ENCODE assay signal across 10 cellular contexts in genomic region chr2:71614976-71615768, GRCh38.
DNase-seq lines count a peak whose midpoint lies in the region; TF ChIP-seq lines count a peak whose summit lies in the region.
"Had no signal": no experiment of that assay in that cellular context is flagged by ENCODE, and none has a peak within 500 bp of the region (broad histone marks: within the 10 kb centered on the region; RNA-seq: fewer than 3 reads in every experiment).

No MANE protein-coding gene starts in this region.

- CTCF ChIA-PET in activated CD4-positive, alpha-beta memory T cell treated with anti-CD3 and anti-CD28 coated beads, Interleukin-2, amount 10 ng/mL, durations not matched to agents 7 days and 5 days (lab: Charles Lee), result no interaction called here

- H3K4me3 ChIP-seq in esophagus squamous epithelium (no peak overlapping the region), thyroid gland (replicated peaks in 1 of 3) (no peak overlapping the region)

- intact Hi-C loops in esophagus squamous epithelium (cut with DNase I) (no loop called here), thyroid gland (cut with DNase I) (loop anchor here (5.0 to 10.0 kb wide), 2 partner anchors 182 to 520 kb away; no protein-coding TSS in a partner anchor)

- no peaks in the 10 kb centered on the region for H3K36me3 Mint-ChIP-seq in activated CD4-positive, alpha-beta memory T cell treated with anti-CD3 and anti-CD28 coated beads, Interleukin-2, amount 10 ng/mL, durations not matched to agents 7 days and 5 days (ENCODE audit: low read depth)

- TF ChIP-seq CTCF in esophagus squamous epithelium (IDR thresholded peaks at IDR 0.05) (no peak), thyroid gland (IDR thresholded peaks at IDR 0.05) (no peak)

- H3K36me3 ChIP-seq in esophagus squamous epithelium, result no peaks in the 10 kb centered on the region
- no peaks in the 10 kb centered on the region for H3K36me3 ChIP-seq in thyroid gland

- peak overlapping the region; percentile 39 to 87 (median 74) for H3K27ac ChIP-seq in esophagus squamous epithelium
- peak overlapping the region; percentile 55 to 69 (median 57) for H3K27ac ChIP-seq in thyroid gland

- H3K9me3 ChIP-seq in esophagus squamous epithelium (no peaks in the 10 kb centered on the region), thyroid gland (no peaks in the 10 kb centered on the region)

- no peaks in the 10 kb centered on the region for H3K27me3 Mint-ChIP-seq in activated CD4-positive, alpha-beta memory T cell treated with anti-CD3 and anti-CD28 coated beads, Interleukin-2, amount 10 ng/mL, durations not matched to agents 7 days and 5 days

- no peak for TF ChIP-seq POLR2A in esophagus squamous epithelium (IDR thresholded peaks at IDR 0.05)
- TF ChIP-seq POLR2A in thyroid gland (IDR thresholded peaks at IDR 0.05), result no peak

- H3K27me3 ChIP-seq in esophagus squamous epithelium, result no peaks in the 10 kb centered on the region
- no peaks in the 10 kb centered on the region for H3K27me3 ChIP-seq in thyroid gland

- H3K9me3 Mint-ChIP-seq in activated CD4-positive, alpha-beta memory T cell treated with anti-CD3 and anti-CD28 coated beads, Interleukin-2, amount 10 ng/mL, durations not matched to agents 7 days and 5 days, result no peaks in the 10 kb centered on the region
- H3K9me3 Mint-ChIP-seq: T-helper 2 cell treated with Interferon-gamma antibody and Interleukin-4, amounts not matched to agents 5 μg/mL and 100 μg/mL, for 36 hours had no signal

- H3K4me1 Mint-ChIP-seq in activated CD4-positive, alpha-beta memory T cell treated with anti-CD3 and anti-CD28 coated beads, Interleukin-2, amount 10 ng/mL, durations not matched to agents 7 days and 5 days, result no peaks in the 10 kb centered on the region

- H3K27ac Mint-ChIP-seq in activated CD4-positive, alpha-beta memory T cell treated with anti-CD3 and anti-CD28 coated beads, Interleukin-2, amount 10 ng/mL, durations not matched to agents 7 days and 5 days, result no peak overlapping the region
- H3K27ac Mint-ChIP-seq: T-helper 2 cell treated with Interferon-gamma antibody and Interleukin-4, amounts not matched to agents 5 μg/mL and 100 μg/mL, for 36 hours had no signal

- POLR2A ChIA-PET in activated CD4-positive, alpha-beta memory T cell treated with anti-CD3 and anti-CD28 coated beads, Interleukin-2, amount 10 ng/mL, durations not matched to agents 7 days and 5 days (lab: Charles Lee), result no interaction called here

- peaks cover 9 to 21% (median 13%) of the 10 kb centered on the region in 3 donors for H3K4me1 ChIP-seq in esophagus squamous epithelium
- H3K4me1 ChIP-seq in thyroid gland, result peaks cover 10 to 24% of the 10 kb centered on the region in 2 donors

- WGBS in esophagus squamous epithelium, 2 donors, result 35 to 86% methylated on average over 1 to 4 of the region's 9 CpGs
- 51 to 67% methylated on average over 8 to 9 of the region's 9 CpGs for WGBS in thyroid gland, 2 donors

- peak; percentile 1 for DNase-seq in activated CD4-positive, alpha-beta memory T cell treated with anti-CD3 and anti-CD28 coated beads, Interleukin-2, amount 10 ng/mL, durations not matched to agents 7 days and 5 days
- DNase-seq in esophagus squamous epithelium (lab: John Stamatoyannopoulos, UW) (no peak), medulla oblongata (ENCODE audit: extremely low spot score) (peak; percentile 83), thyroid gland (peak; percentile 35 to 42), AML-193 (lab: John Stamatoyannopoulos, UW) (no peak), NCI-H1417 (lab: John Stamatoyannopoulos, UW) (no peak), SW 1271 (lab: John Stamatoyannopoulos, UW) (no peak)
- DNase-seq: effector CD4-positive, alpha-beta T cell; NCI-H146 had no signal

- H3K4me3 Mint-ChIP-seq in activated CD4-positive, alpha-beta memory T cell treated with anti-CD3 and anti-CD28 coated beads, Interleukin-2, amount 10 ng/mL, durations not matched to agents 7 days and 5 days, result no peak overlapping the region
- H3K4me3 Mint-ChIP-seq: T-helper 2 cell treated with Interferon-gamma antibody and Interleukin-4, amounts not matched to agents 5 μg/mL and 100 μg/mL, for 36 hours had no signal

Comparison
In these comparisons a context has a peak if more than half of its experiments do, and no peak if none do; other contexts are left out.
1. DNase-seq: peak in activated CD4-positive, alpha-beta memory T cell treated with anti-CD3 and anti-CD28 coated beads, Interleukin-2, amount 10 ng/mL, durations not matched to agents 7 days and 5 days (single experiment), medulla oblongata (single experiment) and thyroid gland (2 of 2); none in esophagus squamous epithelium (single experiment), AML-193 (0 of 2), NCI-H1417 (0 of 3) and SW 1271 (0 of 2).